ENCODE assay signal across 2 cellular contexts in the genomic region with DNA sequence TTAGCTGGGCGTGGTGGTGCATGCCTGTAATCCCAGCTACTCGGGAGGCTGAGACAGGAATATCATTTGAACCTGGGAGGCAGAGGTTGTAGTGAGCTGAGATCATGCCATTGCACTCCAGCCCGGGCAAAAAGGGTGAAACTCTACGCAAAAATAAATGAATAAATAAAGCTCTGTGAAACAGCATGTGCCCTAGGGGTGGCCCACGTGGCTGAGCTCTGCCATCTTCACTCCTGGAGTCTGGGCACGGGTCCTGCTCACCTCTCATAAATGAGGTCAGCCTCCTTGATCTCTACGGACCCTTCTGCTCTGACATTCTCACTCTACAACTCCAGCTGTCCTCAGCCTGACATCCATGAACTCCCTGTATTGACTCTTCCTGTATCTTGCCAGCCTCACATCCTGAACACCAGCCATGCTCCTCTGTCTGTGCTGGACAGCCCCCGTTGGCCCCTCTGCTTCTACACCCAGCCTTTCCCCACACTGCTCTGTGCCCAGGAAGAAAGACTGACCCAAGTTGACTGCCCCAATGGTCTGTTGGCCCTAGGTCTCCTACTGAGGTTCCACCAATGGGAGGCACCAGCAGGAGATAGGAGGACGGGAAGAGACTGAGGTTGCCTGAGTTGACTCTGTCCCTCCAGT.
TF ChIP-seq lines count a peak whose summit lies in the region.

No MANE protein-coding gene starts in this region.

TF ChIP-seq in IMR-90, 13 proteins besides CTCF, POLR2A, EP300 and RAD21:
- TF ChIP-seq BHLHE40 (IDR thresholded peaks at IDR 0.05; ENCODE audit: low read depth, low read length) = no peak
- no peak for TF ChIP-seq CHD1 (IDR thresholded peaks at IDR 0.05; ENCODE audit: low read depth, low read length)
- no peak for TF ChIP-seq RFX5 (IDR thresholded peaks at IDR 0.05; ENCODE audit: low read depth, low read length)
TF ChIP-seq in IMR-90: peak in this region for 0.

TF ChIP-seq in H1, 55 proteins besides CTCF, POLR2A, EP300 and RAD21:
- TF ChIP-seq CBX8 (IDR thresholded peaks at IDR 0.05; ENCODE audit: borderline replicate concordance, low read depth, low read length) = no peak
- TF ChIP-seq KDM4A (IDR thresholded peaks at IDR 0.05; ENCODE audit: low read depth, low read length, severe bottlenecking) = no peak
- no peak for TF ChIP-seq GTF2F1 (IDR thresholded peaks at IDR 0.05; ENCODE audit: borderline replicate concordance, low read depth, low read length)
- no peak for TF ChIP-seq TEAD4 (IDR thresholded peaks at IDR 0.05; ENCODE audit: low read depth, low read length)
- TF ChIP-seq RFX5 (IDR thresholded peaks at IDR 0.05; ENCODE audit: borderline replicate concordance, low read depth, low read length) = no peak
- no peak for TF ChIP-seq EZH2 (IDR thresholded peaks at IDR 0.05; ENCODE audit: low read depth, low read length, severe bottlenecking)
